Comparison of ENCODE assay signal across 13 cellular contexts in the genomic region with DNA sequence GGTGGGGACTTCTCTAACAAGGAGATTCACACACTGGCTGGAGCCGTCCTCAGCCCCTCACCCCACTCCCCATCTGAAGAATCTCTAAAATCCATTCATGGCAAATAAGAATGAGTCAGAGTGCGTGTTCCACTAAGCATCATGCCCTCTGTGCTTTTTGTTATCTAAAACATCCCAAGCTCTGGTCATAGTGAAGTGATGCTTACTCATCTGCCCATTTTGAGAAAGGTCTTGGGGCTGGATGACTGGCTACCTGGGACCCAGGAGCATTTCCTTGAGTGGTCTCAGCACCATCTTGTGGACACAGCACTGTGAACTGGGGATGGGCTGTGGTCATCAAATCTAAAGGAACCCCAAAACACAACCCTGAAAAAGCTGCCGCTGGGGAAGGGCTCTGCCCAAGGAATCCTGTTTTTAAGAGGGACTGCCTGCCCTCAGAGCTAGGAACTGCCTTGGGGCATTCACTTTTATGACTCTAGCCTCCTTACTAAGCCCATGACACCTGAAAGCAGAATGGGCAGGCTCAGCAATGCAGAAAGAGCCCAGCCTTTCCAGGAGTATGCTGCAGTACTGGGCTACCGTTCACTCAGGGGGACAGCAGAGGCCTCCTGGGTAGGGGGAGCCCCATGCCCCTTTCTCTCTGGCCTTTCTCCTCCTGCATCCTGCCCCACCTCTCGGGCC. TPM values are rescaled to one million over a fixed set of nuclear protein-coding genes. Genes with fewer than 3 reads are reported as not detected.
A peak's percentile ranks its signal among the peaks of the same experiment; 100 is the strongest.
DNase-seq lines count a peak whose midpoint lies in the region; ATAC-seq and TF ChIP-seq lines count a peak whose summit lies in the region.
"Had no signal": no experiment of that assay in that cellular context is flagged by ENCODE, and none has a peak within 500 bp of the region (broad histone marks: within the 10 kb centered on the region; RNA-seq: fewer than 3 reads in every experiment).

No MANE protein-coding gene starts in this region.

- peak overlapping the region in 1 of 2 donors; percentile 10 for H3K4me3 Mint-ChIP-seq in activated T-cell treated with anti-CD3 and anti-CD28 coated beads, Interleukin-2, amount 50 U/mL, for 72 hours
- no peak overlapping the region for H3K4me3 Mint-ChIP-seq in activated T-cell treated with anti-CD3 and anti-CD28 coated beads, Interleukin-2, amount 50 U/mL, for 4 hours
- H3K4me3 Mint-ChIP-seq in activated CD8-positive, alpha-beta T cell treated with anti-CD3 and anti-CD28 coated beads for 36 hours: no peak overlapping the region
- H3K4me3 Mint-ChIP-seq: stimulated activated naive CD8-positive, alpha-beta T cell treated with anti-CD3 and anti-CD28 coated beads, Interleukin-15, Interleukin-2, amounts not matched to agents 100 ng/mL and 50 ng/mL, for 24 hours had no signal

- H3K4me1 Mint-ChIP-seq in activated T-cell treated with anti-CD3 and anti-CD28 coated beads, Interleukin-2, amount 50 U/mL, for 72 hours (ENCODE audit: low read depth): peaks cover 55% of the 10 kb centered on the region
- H3K4me1 Mint-ChIP-seq in activated T-cell treated with anti-CD3 and anti-CD28 coated beads, Interleukin-2, amount 50 U/mL, for 4 hours (ENCODE audit: low read depth): peaks cover 46% of the 10 kb centered on the region
- peaks cover 37% of the 10 kb centered on the region for H3K4me1 Mint-ChIP-seq in activated CD8-positive, alpha-beta T cell treated with anti-CD3 and anti-CD28 coated beads for 36 hours (ENCODE audit: low read depth)

- no peak overlapping the region for H3K4me3 ChIP-seq in testis
- no peak overlapping the region for H3K4me3 ChIP-seq in esophagus squamous epithelium

- TF ChIP-seq CTCF in activated CD8-positive, alpha-beta T cell treated with anti-CD3 and anti-CD28 coated beads for 36 hours (IDR thresholded peaks at IDR 0.05): no peak
- TF ChIP-seq CTCF in testis (IDR thresholded peaks at IDR 0.05) (no peak), esophagus squamous epithelium (IDR thresholded peaks at IDR 0.05) (no peak)

- peak overlapping the region; percentile 33 for H3K27ac Mint-ChIP-seq in activated T-cell treated with anti-CD3 and anti-CD28 coated beads, Interleukin-2, amount 50 U/mL, for 72 hours
- no peak overlapping the region for H3K27ac Mint-ChIP-seq in activated CD8-positive, alpha-beta T cell treated with anti-CD3 and anti-CD28 coated beads for 36 hours
- H3K27ac Mint-ChIP-seq: stimulated activated naive CD8-positive, alpha-beta T cell treated with anti-CD3 and anti-CD28 coated beads, Interleukin-15, Interleukin-2, amounts not matched to agents 100 ng/mL and 50 ng/mL, for 24 hours had no signal

- H3K9me3 Mint-ChIP-seq in activated T-cell treated with anti-CD3 and anti-CD28 coated beads, Interleukin-2, amount 50 U/mL, for 72 hours: peaks cover 2% of the 10 kb centered on the region in 2 donors
- no peaks in the 10 kb centered on the region for H3K9me3 Mint-ChIP-seq in activated T-cell treated with anti-CD3 and anti-CD28 coated beads, Interleukin-2, amount 50 U/mL, for 4 hours
- no peaks in the 10 kb centered on the region for H3K9me3 Mint-ChIP-seq in activated CD8-positive, alpha-beta T cell treated with anti-CD3 and anti-CD28 coated beads for 36 hours

- TF ChIP-seq POLR2A in testis (IDR thresholded peaks at IDR 0.05): no peak
- TF ChIP-seq POLR2A in esophagus squamous epithelium (IDR thresholded peaks at IDR 0.05): no peak

- H3K27ac ChIP-seq in testis (peak overlapping the region; percentile 0 to 20), esophagus squamous epithelium (peak overlapping the region in 1 of 4 donors; percentile 49)

- peaks cover 14 to 31% of the 10 kb centered on the region in 2 donors for H3K36me3 Mint-ChIP-seq in activated T-cell treated with anti-CD3 and anti-CD28 coated beads, Interleukin-2, amount 50 U/mL, for 72 hours (ENCODE audit: insufficient read depth in 2 of 2)
- peaks cover 26% of the 10 kb centered on the region for H3K36me3 Mint-ChIP-seq in activated T-cell treated with anti-CD3 and anti-CD28 coated beads, Interleukin-2, amount 50 U/mL, for 4 hours (ENCODE audit: insufficient read depth)
- H3K36me3 Mint-ChIP-seq in activated CD8-positive, alpha-beta T cell treated with anti-CD3 and anti-CD28 coated beads for 36 hours (ENCODE audit: low read depth): peaks cover 16% of the 10 kb centered on the region

- no peak for DNase-seq in activated T-cell treated with anti-CD3 and anti-CD28 coated beads, Interleukin-2, amount 50 U/mL, for 72 hours
- no peak for DNase-seq in activated T-cell treated with anti-CD3 and anti-CD28 coated beads, Interleukin-2, amount 50 U/mL, for 4 hours
- DNase-seq in activated CD8-positive, alpha-beta T cell treated with anti-CD3 and anti-CD28 coated beads for 36 hours: no peak
- DNase-seq in fibroblast of peridontal ligament (ENCODE audit: extremely low read depth): peak; percentile 51
- DNase-seq in testis: no peak
- no peak for DNase-seq in esophagus squamous epithelium (lab: John Stamatoyannopoulos, UW)
- DNase-seq in germinal center (ENCODE audit: low spot score): no peak
- no peak for DNase-seq in DMS114 treated with DMSO at 0.1 percent for 48 hours (lab: John Stamatoyannopoulos, UW; ENCODE audit: unreplicated experiment)
- DNase-seq: activated effector memory CD4-positive, alpha-beta T cell treated with Interleukin-2 at 50 U/mL for 16 hours; NCI-H187; stimulated activated CD4-positive, alpha-beta T cell treated with anti-CD3 and anti-CD28 coated beads, Interleukin-1b, Interleukin-23, amount 100 ng/mL, for 48 hours had no signal

- H3K27me3 Mint-ChIP-seq in activated T-cell treated with anti-CD3 and anti-CD28 coated beads, Interleukin-2, amount 50 U/mL, for 72 hours (ENCODE audit: low read depth): no peaks in the 10 kb centered on the region
- no peaks in the 10 kb centered on the region for H3K27me3 Mint-ChIP-seq in activated T-cell treated with anti-CD3 and anti-CD28 coated beads, Interleukin-2, amount 50 U/mL, for 4 hours (ENCODE audit: low read depth)
- H3K27me3 Mint-ChIP-seq in activated CD8-positive, alpha-beta T cell treated with anti-CD3 and anti-CD28 coated beads for 36 hours: no peaks in the 10 kb centered on the region
- H3K27me3 Mint-ChIP-seq: stimulated activated naive CD8-positive, alpha-beta T cell treated with anti-CD3 and anti-CD28 coated beads, Interleukin-15, Interleukin-2, amounts not matched to agents 100 ng/mL and 50 ng/mL, for 24 hours had no signal

- WGBS in testis, 2 donors: 75 to 94% methylated on average over 3 to 5 of the region's 5 CpGs
- 85 to 90% methylated on average over 4 of the region's 5 CpGs for WGBS in esophagus squamous epithelium, 2 donors

- ATAC-seq in activated T-cell treated with anti-CD3 and anti-CD28 coated beads, Interleukin-2, amount 50 U/mL, for 72 hours (replicated peaks in 1 of 2): peak; percentile 37 to 69
- ATAC-seq in activated T-cell treated with anti-CD3 and anti-CD28 coated beads, Interleukin-2, amount 50 U/mL, for 4 hours: no peak
- peak; percentile 24 for ATAC-seq in activated CD8-positive, alpha-beta T cell treated with anti-CD3 and anti-CD28 coated beads for 36 hours
- ATAC-seq: HCT116 had no signal

- POLR2A ChIA-PET in activated CD8-positive, alpha-beta T cell treated with anti-CD3 and anti-CD28 coated beads for 36 hours (lab: Charles Lee): interaction anchor here (0.9 kb wide), 1 partner anchor 11 kb away, joined by 3 read pairs; no protein-coding TSS in a partner anchor

- no peaks in the 10 kb centered on the region for H3K9me3 ChIP-seq in testis
- no peaks in the 10 kb centered on the region for H3K9me3 ChIP-seq in esophagus squamous epithelium

- H3K27me3 ChIP-seq in testis: no peaks in the 10 kb centered on the region
- no peaks in the 10 kb centered on the region for H3K27me3 ChIP-seq in esophagus squamous epithelium

- CTCF ChIA-PET in activated CD8-positive, alpha-beta T cell treated with anti-CD3 and anti-CD28 coated beads for 36 hours (lab: Charles Lee): interaction anchor here (0.7 to 1.2 kb wide), 6 partner anchors 15 to 224 kb away, joined by 3 to 4 read pairs (median 4); no protein-coding TSS in a partner anchor

- H3K36me3 ChIP-seq in testis (ENCODE audit: low read depth, missing control alignments) (no peaks in the 10 kb centered on the region), esophagus squamous epithelium (peaks cover 0 to 44% (median 0%) of the 10 kb centered on the region in 3 donors)

- intact Hi-C loops in activated CD8-positive, alpha-beta T cell treated with anti-CD3 and anti-CD28 coated beads for 36 hours (cut with micrococcal nuclease): no loop called here
- intact Hi-C loops in testis (cut with DNase I; ENCODE audit: low total_unique reads): no loop called here
- intact Hi-C loops in esophagus squamous epithelium (cut with DNase I): no loop called here

- H3K4me1 ChIP-seq in testis: peaks cover 14% of the 10 kb centered on the region
- H3K4me1 ChIP-seq in esophagus squamous epithelium: peaks cover 9 to 69% (median 19%) of the 10 kb centered on the region in 3 donors

RNA-seq across cellular contexts. Expression of a gene that starts 53.5 kb away (rescaled TPM):
- total RNA-seq in activated T-cell treated with anti-CD3 and anti-CD28 coated beads, Interleukin-2, amount 50 U/mL, for 72 hours: 10 to 100 TPM; 50.7 to 82.9 TPM
- total RNA-seq in activated T-cell treated with anti-CD3 and anti-CD28 coated beads, Interleukin-2, amount 50 U/mL, for 4 hours: 10 to 100 TPM; 15.4 to 22.5 (median 21.0) TPM
- 10 to 100 TPM; 20.4 to 21.2 TPM for total RNA-seq in activated CD8-positive, alpha-beta T cell treated with anti-CD3 and anti-CD28 coated beads for 36 hours
- total RNA-seq in testis (100 to 1,000 TPM; 131 to 167 TPM), esophagus squamous epithelium (10 to 100 TPM; 15.6 to 54.4 (median 33.1) TPM)
- 66.7 TPM for polyA plus RNA-seq in testis (ENCODE audit: insufficient read depth, low read depth, low replicate concordance)

Comparison
In these comparisons a context has a peak if more than half of its experiments do, and no peak if none do; other contexts are left out.
1. ATAC-seq: peak in activated T-cell treated with anti-CD3 and anti-CD28 coated beads, Interleukin-2, amount 50 U/mL, for 72 hours (2 of 2) and activated CD8-positive, alpha-beta T cell treated with anti-CD3 and anti-CD28 coated beads for 36 hours (single experiment); none in activated T-cell treated with anti-CD3 and anti-CD28 coated beads, Interleukin-2, amount 50 U/mL, for 4 hours (0 of 2).